ENCODE assay signal across 18 cellular contexts in genomic region chr12:58557156-58557555, GRCh38.
DNase-seq lines count a peak whose midpoint lies in the region; ATAC-seq and TF ChIP-seq lines count a peak whose summit lies in the region.
"Had no signal": no experiment of that assay in that cellular context is flagged by ENCODE, and none has a peak within 500 bp of the region (broad histone marks: within the 10 kb centered on the region; RNA-seq: fewer than 3 reads in every experiment).

No MANE protein-coding gene starts in this region.

- peaks cover 18% of the 10 kb centered on the region for H3K9me3 Mint-ChIP-seq in osteocyte (ENCODE audit: unreplicated experiment)
- H3K9me3 Mint-ChIP-seq: brain had no signal

- H3K27ac ChIP-seq in ovary, result no peak overlapping the region
- H3K27ac ChIP-seq: thoracic aorta had no signal

- intact Hi-C loops in ovary (cut with DNase I), result no loop called here

- no peaks in the 10 kb centered on the region for H3K36me3 ChIP-seq in ovary
- H3K36me3 ChIP-seq: thoracic aorta had no signal

- H3K4me1 ChIP-seq in ovary (ENCODE audit: insufficient read depth), result no peaks in the 10 kb centered on the region

- TF ChIP-seq EP300 in ovary (IDR thresholded peaks at IDR 0.05), result no peak

- DNase-seq in AG20443 (ENCODE audit: low spot score), result peak; percentile 53
- peak; percentile 23 for DNase-seq in RPMI7951 (ENCODE audit: low read depth)
- peak; percentile 84 for DNase-seq in fibroblast of mammary gland (ENCODE audit: low read depth)
- no peak for DNase-seq in osteocyte (ENCODE audit: extremely low spot score, unreplicated experiment)
- no peak for DNase-seq in ovary
- no peak for DNase-seq in DMS153 (lab: John Stamatoyannopoulos, UW)
- DNase-seq in inferior parietal cortex (ENCODE audit: extremely low spot score), result no peak
- DNase-seq: activated effector memory CD4-positive, alpha-beta T cell treated with anti-CD3 and anti-CD28 coated beads, Interleukin-2, amount 50 U/mL, for 16 hours; C1 segment of cervical spinal cord; DMS79; NCI-H1092; occipital lobe; stimulated activated CD4-positive, alpha-beta T cell treated with anti-CD3 and anti-CD28 coated beads, Interleukin-15, amount 100 ng/mL, for 24 hours had no signal

- H3K27me3 Mint-ChIP-seq in osteocyte (ENCODE audit: unreplicated experiment), result no peaks in the 10 kb centered on the region
- H3K27me3 Mint-ChIP-seq: brain had no signal

- no peaks in the 10 kb centered on the region for H3K9me3 ChIP-seq in ovary
- H3K9me3 ChIP-seq: thoracic aorta had no signal

- no peak for TF ChIP-seq POLR2A in ovary (IDR thresholded peaks at IDR 0.05)

- H3K4me3 ChIP-seq in fibroblast of mammary gland (ENCODE audit: control insufficient read depth, low read depth, low read length), result no peak overlapping the region
- no peak overlapping the region for H3K4me3 ChIP-seq in ovary
- H3K4me3 ChIP-seq: GM12878, thoracic aorta had no signal

- TF ChIP-seq CTCF in fibroblast of mammary gland (conservative IDR thresholded peaks at IDR 0.05; ENCODE audit: control insufficient read depth, insufficient read depth, low read depth, low read length) (no peak), osteocyte (IDR thresholded peaks at IDR 0.05) (no peak), ovary (IDR thresholded peaks at IDR 0.05) (no peak)

- H3K4me3 Mint-ChIP-seq in osteocyte (ENCODE audit: unreplicated experiment), result no peak overlapping the region
- H3K4me3 Mint-ChIP-seq: brain had no signal

- H3K27me3 ChIP-seq in ovary, result no peaks in the 10 kb centered on the region

- H3K27ac Mint-ChIP-seq in osteocyte (ENCODE audit: unreplicated experiment), result peak overlapping the region; percentile 92
- H3K27ac Mint-ChIP-seq: brain had no signal

- no peak for ATAC-seq in GM21423 (IDR thresholded peaks at IDR 0.05; ENCODE audit: unreplicated experiment)
- ATAC-seq: GM12878, HepG2 had no signal

- H3K36me3 Mint-ChIP-seq in osteocyte (ENCODE audit: unreplicated experiment), result peaks cover 11% of the 10 kb centered on the region
- H3K36me3 Mint-ChIP-seq: brain had no signal

- WGBS in ovary, 3 donors, result 10 to 39% (median 36%) methylated on average over 3 of the region's 3 CpGs

- H3K4me1 Mint-ChIP-seq in osteocyte (ENCODE audit: unreplicated experiment), result peaks cover 44% of the 10 kb centered on the region

Comparison
In these comparisons a context has a peak if more than half of its experiments do, and no peak if none do; other contexts are left out.
1. DNase-seq: peak in AG20443 (single experiment), RPMI7951 (single experiment) and fibroblast of mammary gland (single experiment); none in osteocyte (single experiment), ovary (0 of 5), DMS153 (single experiment) and inferior parietal cortex (single experiment).